8 cellular contexts compared by ENCODE assay signal in genomic region chr22:26672590-26673468, GRCh38.
DNase-seq lines count a peak whose midpoint lies in the region; ATAC-seq lines count a peak whose summit lies in the region.

No MANE protein-coding gene starts in this region.

- DNase-seq in AG08396 (ENCODE audit: low spot score) (peak; percentile 86), NCI-H345 (lab: John Stamatoyannopoulos, UW) (peak; percentile 98), islet precursor cell (peak; percentile 95)
- peak; percentile 75 to 88 (median 84) for DNase-seq in activated CD4-positive, CD25-positive, alpha-beta regulatory T cell (lab: John Stamatoyannopoulos, UW)
- peak; percentile 93 for DNase-seq in central memory CD4-positive, alpha-beta T cell
- peak; percentile 83 for DNase-seq in stimulated activated CD4-positive, alpha-beta T cell treated with anti-CD3 and anti-CD28 coated beads, Interleukin-12 subunit alpha, Interleukin-12 subunit beta, amount 100 ng/mL, for 4 hours

- ATAC-seq in GM18870 (IDR thresholded peaks at IDR 0.05; ENCODE audit: unreplicated experiment) (peak; percentile 60), HG03108 (IDR thresholded peaks at IDR 0.05; ENCODE audit: unreplicated experiment) (peak; percentile 53)

Comparison
In these comparisons a context has a peak if more than half of its experiments do, and no peak if none do; other contexts are left out.
1. Peak in every context shown above with its lines: DNase-seq and ATAC-seq.